Comparison of ENCODE assay signal across 14 cellular contexts in genomic region chr5:145855842-145856267, GRCh38. TPM values are rescaled to one million over a fixed set of nuclear protein-coding genes. Genes with fewer than 3 reads are reported as not detected.
A peak's percentile ranks its signal among the peaks of the same experiment; 100 is the strongest.
DNase-seq lines count a peak whose midpoint lies in the region; ATAC-seq, FAIRE-seq and TF ChIP-seq lines count a peak whose summit lies in the region.
"Had no signal": no experiment of that assay in that cellular context is flagged by ENCODE, and none has a peak within 500 bp of the region (broad histone marks: within the 10 kb centered on the region; RNA-seq: fewer than 3 reads in every experiment).

No MANE protein-coding gene starts in this region.

- H3K27ac Mint-ChIP-seq in activated naive CD4-positive, alpha-beta T cell treated with anti-CD3 and anti-CD28 coated beads for 36 hours, result no peak overlapping the region
- H3K27ac Mint-ChIP-seq: activated T-helper 17 cell treated with anti-CD3 and anti-CD28 coated beads, Interleukin-2, amount 50 U/mL, for 72 hours; stimulated activated naive CD8-positive, alpha-beta T cell treated with anti-CD3 and anti-CD28 coated beads, Interleukin-15, Interleukin-2, amounts not matched to agents 100 ng/mL and 50 ng/mL, for 24 hours had no signal

- CTCF ChIA-PET in activated naive CD4-positive, alpha-beta T cell treated with anti-CD3 and anti-CD28 coated beads for 36 hours (lab: Charles Lee), result no interaction called here

- no peaks in the 10 kb centered on the region for H3K36me3 Mint-ChIP-seq in activated naive CD4-positive, alpha-beta T cell treated with anti-CD3 and anti-CD28 coated beads for 36 hours (ENCODE audit: low read depth)

- peak overlapping the region; percentile 52; the same call in 1 of the 2 replicates for H3K4me3 ChIP-seq in H7 (ENCODE audit: insufficient read depth, low read depth, low read length)
- H3K4me3 ChIP-seq in adrenal gland, result peak overlapping the region in 2 of 4 donors; percentile 38 to 55
- H3K4me3 ChIP-seq in iPS DF 6.9 (ENCODE audit: low read length), result peak overlapping the region; percentile 33; the same call in 1 of the 2 replicates

- DNase-seq in H7, result no peak
- DNase-seq in adrenal gland, result peak in 6 of 7 donors; percentile 21 to 63 (median 42)
- no peak for DNase-seq in iPS DF 6.9 (ENCODE audit: low read depth, low spot score)
- DNase-seq in sciatic nerve (ENCODE audit: low spot score), result no peak
- no peak for DNase-seq in activated naive CD4-positive, alpha-beta T cell treated with anti-CD3 and anti-CD28 coated beads for 36 hours
- no peak for DNase-seq in GM12891 (ENCODE audit: insufficient read length, low spot score)
- no peak for DNase-seq in NCI-H1092 (lab: John Stamatoyannopoulos, UW)
- DNase-seq in mesenteric fat pad (ENCODE audit: low spot score), result no peak
- DNase-seq: DND-41, NCI-H1417 treated with DMSO at 0.1 percent for 48 hours had no signal

- H3K27me3 ChIP-seq in H7 (ENCODE audit: control insufficient read depth, insufficient read depth, low read length), result no peaks in the 10 kb centered on the region
- no peaks in the 10 kb centered on the region for H3K27me3 ChIP-seq in adrenal gland
- no peaks in the 10 kb centered on the region for H3K27me3 ChIP-seq in iPS DF 6.9 (ENCODE audit: control insufficient read depth, insufficient read depth, low read length)

- no peak overlapping the region for H3K4me3 Mint-ChIP-seq in activated naive CD4-positive, alpha-beta T cell treated with anti-CD3 and anti-CD28 coated beads for 36 hours
- H3K4me3 Mint-ChIP-seq: activated T-helper 17 cell treated with anti-CD3 and anti-CD28 coated beads, Interleukin-2, amount 50 U/mL, for 72 hours; stimulated activated naive CD8-positive, alpha-beta T cell treated with anti-CD3 and anti-CD28 coated beads, Interleukin-15, Interleukin-2, amounts not matched to agents 100 ng/mL and 50 ng/mL, for 24 hours had no signal

- peaks cover 13% of the 10 kb centered on the region for H3K27me3 Mint-ChIP-seq in activated naive CD4-positive, alpha-beta T cell treated with anti-CD3 and anti-CD28 coated beads for 36 hours (ENCODE audit: low read depth)

- peak overlapping the region in 4 of 5 donors; percentile 45 to 84 (median 80) for H3K27ac ChIP-seq in adrenal gland
- no peak overlapping the region for H3K27ac ChIP-seq in iPS DF 6.9 (ENCODE audit: low read length)

- TF ChIP-seq POLR2A in adrenal gland (IDR thresholded peaks at IDR 0.05) (no peak), GM12891 (IDR thresholded peaks at IDR 0.05; ENCODE audit: low read depth, low read length) (no peak)

- intact Hi-C loops in adrenal gland (cut with DNase I) (no loop called here), sciatic nerve (cut with DNase I) (no loop called here)
- intact Hi-C loops in activated naive CD4-positive, alpha-beta T cell treated with anti-CD3 and anti-CD28 coated beads for 36 hours (cut with micrococcal nuclease), result no loop called here

- peaks cover 3% of the 10 kb centered on the region for H3K4me1 Mint-ChIP-seq in activated naive CD4-positive, alpha-beta T cell treated with anti-CD3 and anti-CD28 coated beads for 36 hours (ENCODE audit: low read depth)
- H3K4me1 Mint-ChIP-seq: activated T-helper 17 cell treated with anti-CD3 and anti-CD28 coated beads, Interleukin-2, amount 50 U/mL, for 72 hours had no signal

- H3K9me3 ChIP-seq in adrenal gland (replicated peaks in 1 of 3) (no peaks in the 10 kb centered on the region), iPS DF 6.9 (ENCODE audit: control insufficient read depth, insufficient read depth, low read length) (no peaks in the 10 kb centered on the region)

- TF ChIP-seq CTCF in adrenal gland (IDR thresholded peaks at IDR 0.05), result no peak

- H3K36me3 ChIP-seq in H7 (replicated peaks; ENCODE audit: control insufficient read depth, insufficient read depth, low read length), result no peaks in the 10 kb centered on the region
- H3K36me3 ChIP-seq in adrenal gland (replicated peaks in 1 of 2), result no peaks in the 10 kb centered on the region
- H3K36me3 ChIP-seq in iPS DF 6.9 (ENCODE audit: control insufficient read depth, insufficient read depth, low read length), result no peaks in the 10 kb centered on the region

- peak; percentile 39 for ATAC-seq in sciatic nerve

- 54 to 61% (median 56%) methylated on average over 4 of the region's 4 CpGs for WGBS in adrenal gland, 4 donors
- no CpG with 5 or more reads among the region's 4 CpGs for WGBS in iPS DF 6.9 (ENCODE audit: insufficient coverage, insufficient read length)

- no peaks in the 10 kb centered on the region for H3K9me3 Mint-ChIP-seq in activated naive CD4-positive, alpha-beta T cell treated with anti-CD3 and anti-CD28 coated beads for 36 hours
- H3K9me3 Mint-ChIP-seq: activated T-helper 17 cell treated with anti-CD3 and anti-CD28 coated beads, Interleukin-2, amount 50 U/mL, for 72 hours; stimulated activated naive CD8-positive, alpha-beta T cell treated with anti-CD3 and anti-CD28 coated beads, Interleukin-15, Interleukin-2, amounts not matched to agents 100 ng/mL and 50 ng/mL, for 24 hours had no signal

- no peak for FAIRE-seq in GM12891 (lab: Jason Lieb, UNC)

- H3K4me1 ChIP-seq in adrenal gland (replicated peaks in 1 of 2), result peaks cover 0 to 14% of the 10 kb centered on the region in 2 donors
- no peaks in the 10 kb centered on the region; the same call in 1 of the 2 replicates for H3K4me1 ChIP-seq in iPS DF 6.9 (ENCODE audit: control insufficient read depth, insufficient read depth, low read length)

TF ChIP-seq in GM12891, 5 proteins besides CTCF, POLR2A, EP300 and RAD21:
- TF ChIP-seq POLR2AphosphoS5 (IDR thresholded peaks at IDR 0.05; ENCODE audit: low read depth, low read length) (no peak), PAX5 (IDR thresholded peaks at IDR 0.05; ENCODE audit: insufficient read depth, low read length, severe bottlenecking) (no peak), POU2F2 (IDR thresholded peaks at IDR 0.05; ENCODE audit: low read depth, low read length) (no peak), TAF1 (IDR thresholded peaks at IDR 0.05; ENCODE audit: low read depth, low read length) (no peak), SPI1 (IDR thresholded peaks at IDR 0.05; ENCODE audit: low read depth, low read length) (no peak)

RNA-seq across cellular contexts. Expression of gene GRXCR2, which starts 17.0 kb away (rescaled TPM):
- not detected in 2 replicates for total RNA-seq in H7 (2014; rRNA removed; shearing (Covaris generic))
- total RNA-seq in adrenal gland (not detected), sciatic nerve (not detected), mesenteric fat pad (not detected)
- not detected for polyA plus RNA-seq in adrenal gland
- total RNA-seq in activated naive CD4-positive, alpha-beta T cell treated with anti-CD3 and anti-CD28 coated beads for 36 hours, result not detected
- polyA plus RNA-seq in GM12891 (2012; ENCODE audit: low read depth, missing spikeins), result not detected
- total RNA-seq: activated T-helper 17 cell treated with anti-CD3 and anti-CD28 coated beads, Interleukin-2, amount 50 U/mL, for 72 hours; posterior vena cava; T-helper 1 cell treated with Interleukin-12 subunit alpha and Interleukin-12 subunit beta and Interleukin-4 antibody, amounts not matched to agents 30 ng/mL and 1 ng/mL, for 36 hours had no signal

RNA-seq across cellular contexts. Expression of gene PRELID2, which starts 20.7 kb away (rescaled TPM):
- 4.1 and 8.9 TPM in 2 replicates for total RNA-seq in H7 (2014; rRNA removed; shearing (Covaris generic))
- total RNA-seq in adrenal gland (10 to 100 TPM in 1 of 8 donors, 1 to 10 TPM in 7; 3.2 to 11.4 (median 5.3) TPM), sciatic nerve (22.4 TPM), mesenteric fat pad (7.7 TPM)
- polyA plus RNA-seq in adrenal gland, result 1 to 10 TPM; 2.5 to 3.3 (median 2.5) TPM
- total RNA-seq in activated naive CD4-positive, alpha-beta T cell treated with anti-CD3 and anti-CD28 coated beads for 36 hours, result under 1 TPM; 0.12 to 0.17 TPM
- polyA plus RNA-seq in GM12891 (2012; ENCODE audit: low read depth, missing spikeins), result 0.80 TPM

Comparison
In these comparisons a context has a peak if more than half of its experiments do, and no peak if none do; other contexts are left out.
1. DNase-seq: peak in adrenal gland (6 of 7); none in H7 (single experiment), iPS DF 6.9 (single experiment), sciatic nerve (single experiment), activated naive CD4-positive, alpha-beta T cell treated with anti-CD3 and anti-CD28 coated beads for 36 hours (single experiment), GM12891 (single experiment), NCI-H1092 (single experiment) and mesenteric fat pad (single experiment).